8 cellular contexts compared by ENCODE assay signal in the genomic region with DNA sequence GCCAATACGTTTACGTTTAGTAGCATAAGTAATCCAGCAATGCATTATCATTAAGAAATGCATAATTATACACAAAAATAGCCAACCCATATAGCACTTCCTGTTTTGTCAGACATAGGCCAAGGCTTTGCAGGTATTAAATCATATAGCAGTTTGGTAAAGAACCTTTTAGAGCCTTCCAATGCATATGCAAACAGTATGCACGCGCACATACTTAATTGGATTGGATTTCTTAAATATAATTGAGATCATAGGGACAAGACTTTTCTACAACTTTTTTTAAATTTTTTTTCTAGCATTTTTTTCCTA. TPM values are rescaled to one million over a fixed set of nuclear protein-coding genes. Genes with fewer than 3 reads are reported as not detected.
DNase-seq lines count a peak whose midpoint lies in the region; ATAC-seq, FAIRE-seq and TF ChIP-seq lines count a peak whose summit lies in the region.

No MANE protein-coding gene starts in this region.

- H3K4me1 Mint-ChIP-seq in CD14-positive monocyte (peaks cover 29% of the 10 kb centered on the region), nephron (peaks cover 12% of the 10 kb centered on the region)
- H3K4me1 Mint-ChIP-seq in central memory CD8-positive, alpha-beta T cell = peaks cover 36% of the 10 kb centered on the region

- TF ChIP-seq CTCF in CD14-positive monocyte (IDR thresholded peaks at IDR 0.05) = no peak
- TF ChIP-seq CTCF in nephron (IDR thresholded peaks at IDR 0.05; ENCODE audit: unreplicated experiment in 3 of 3) = no peak

- H3K36me3 Mint-ChIP-seq in CD14-positive monocyte (peaks cover 15 to 19% of the 10 kb centered on the region in 2 donors), nephron (ENCODE audit: low read depth) (peaks cover 14% of the 10 kb centered on the region)
- peaks cover 9% of the 10 kb centered on the region for H3K36me3 Mint-ChIP-seq in central memory CD8-positive, alpha-beta T cell (ENCODE audit: insufficient read depth)

- H3K27me3 Mint-ChIP-seq in CD14-positive monocyte (ENCODE audit: low read depth in 3 of 3) (peaks cover 0 to 1% (median 1%) of the 10 kb centered on the region in 3 donors), nephron (ENCODE audit: low read depth) (no peaks in the 10 kb centered on the region)
- no peaks in the 10 kb centered on the region for H3K27me3 Mint-ChIP-seq in central memory CD8-positive, alpha-beta T cell

- peaks cover 2 to 13% (median 9%) of the 10 kb centered on the region in 7 donors for H3K9me3 Mint-ChIP-seq in CD14-positive monocyte
- no peaks in the 10 kb centered on the region for H3K9me3 Mint-ChIP-seq in central memory CD8-positive, alpha-beta T cell
- H3K9me3 Mint-ChIP-seq in nephron = no peaks in the 10 kb centered on the region

- H3K4me3 Mint-ChIP-seq in CD14-positive monocyte (peak overlapping the region; percentile 93 to 99), nephron (peak overlapping the region; percentile 96 to 99 (median 98))
- peak overlapping the region; percentile 99 for H3K4me3 Mint-ChIP-seq in central memory CD8-positive, alpha-beta T cell

- H3K27ac Mint-ChIP-seq in CD14-positive monocyte = peak overlapping the region; percentile 98 to 100 (median 99)
- peak overlapping the region; percentile 99 for H3K27ac Mint-ChIP-seq in central memory CD8-positive, alpha-beta T cell (ENCODE audit: low read depth)
- peak overlapping the region in 2 of 3 experiments; percentile 86 to 96 for H3K27ac Mint-ChIP-seq in nephron

- FAIRE-seq in urothelium cell line (lab: Jason Lieb, UNC) = no peak

- in situ Hi-C loops in KBM-7 (cut with MboI; ENCODE audit: low pct_unique_long_range_greater_than_20kb, low sequenced_read_pairs) = no loop called here

- no peak for ATAC-seq in central memory CD8-positive, alpha-beta T cell (replicated peaks; ENCODE audit: extremely low read depth, poor library complexity, severe bottlenecking)
- no peak for ATAC-seq in GM18517 (IDR thresholded peaks at IDR 0.05; ENCODE audit: unreplicated experiment)
- ATAC-seq in HG02970 (IDR thresholded peaks at IDR 0.05; ENCODE audit: low FRiP score, unreplicated experiment) = no peak

- DNase-seq in CD14-positive monocyte (ENCODE audit: low spot score) (no peak), KBM-7 (peak; percentile 34), urothelium cell line (ENCODE audit: low spot score) (no peak)
- no peak for DNase-seq in central memory CD8-positive, alpha-beta T cell (ENCODE audit: low spot score in 2 of 2)
- DNase-seq in stimulated activated CD4-positive, alpha-beta T cell treated with anti-CD3 and anti-CD28 coated beads, Interleukin-4, amount 100 ng/mL, for 4 hours = no peak

- intact Hi-C loops in CD14-positive monocyte (cut with micrococcal nuclease) = loop anchor here (1.0 to 10.0 kb wide), 3 partner anchors 179 to 209 kb away; partner anchors contain the start of genes CENPP (in 2 of the 2), IARS1 (in 2 of the 2) and NOL8 (in 2 of the 2)

RNA-seq across cellular contexts. Expression of gene SPTLC1, which starts 0.7 kb away (rescaled TPM):
- polyA plus RNA-seq in CD14-positive monocyte = 10 to 100 TPM; 80.0 to 92.4 TPM
